14 cellular contexts compared by ENCODE assay signal in genomic region chr14:76827696-76828301, GRCh38. TPM values are rescaled to one million over a fixed set of nuclear protein-coding genes. Genes with fewer than 3 reads are reported as not detected.
DNase-seq lines count a peak whose midpoint lies in the region; ATAC-seq, FAIRE-seq and TF ChIP-seq lines count a peak whose summit lies in the region.
"Had no signal": no experiment of that assay in that cellular context is flagged by ENCODE, and none has a peak within 500 bp of the region (broad histone marks: within the 10 kb centered on the region; RNA-seq: fewer than 3 reads in every experiment).

No MANE protein-coding gene starts in this region.

- no peak overlapping the region for H3K27ac ChIP-seq in kidney (ENCODE audit: low read depth in 2 of 2, low read length in 2 of 2)
- H3K27ac ChIP-seq: esophagus squamous epithelium, left lung had no signal

- H3K36me3 ChIP-seq in kidney (ENCODE audit: control insufficient read depth in 1 of 2, insufficient read depth in 2 of 2, low read length in 2 of 2) (no peaks in the 10 kb centered on the region), skeletal muscle satellite cell (ENCODE audit: insufficient read depth, low read length) (no peaks in the 10 kb centered on the region)
- H3K36me3 ChIP-seq: esophagus squamous epithelium, left lung had no signal

- H3K4me1 ChIP-seq in kidney (ENCODE audit: control insufficient read depth in 1 of 2, insufficient read depth in 1 of 2, low read depth in 1 of 2, low read length in 2 of 2) (no peaks in the 10 kb centered on the region), skeletal muscle satellite cell (ENCODE audit: control insufficient read depth, insufficient read depth, low read length) (peaks cover 17% of the 10 kb centered on the region)
- H3K4me1 ChIP-seq: esophagus squamous epithelium, left lung had no signal

- in situ Hi-C loops in GM13977 (cut with MboI; ENCODE audit: low pct_unique_long_range_greater_than_20kb, low sequenced_read_pairs, unreplicated experiment) = no loop called here

- H3K9ac ChIP-seq in kidney (ENCODE audit: low read length in 2 of 2) = peak overlapping the region in 1 of 2 donors; percentile 5
- peak overlapping the region; percentile 78 for H3K9ac ChIP-seq in skeletal muscle satellite cell (ENCODE audit: low read depth, low read length)

- TF ChIP-seq CTCF in choroid plexus epithelial cell (conservative IDR thresholded peaks at IDR 0.05; ENCODE audit: low read depth, low read length) = no peak
- no peak for TF ChIP-seq CTCF in kidney (IDR thresholded peaks at IDR 0.05; ENCODE audit: borderline replicate concordance, extremely low read depth, insufficient read depth)
- TF ChIP-seq CTCF in GM13977 (IDR thresholded peaks at IDR 0.05; ENCODE audit: extremely low read depth, insufficient read depth, missing control alignments) = no peak

- H3K4me2 ChIP-seq in skeletal muscle satellite cell (ENCODE audit: low read length) = peak overlapping the region; percentile 87

- H3K27me3 ChIP-seq in skeletal muscle satellite cell (ENCODE audit: control insufficient read depth, insufficient read depth, low read length) = peaks cover 12% of the 10 kb centered on the region
- H3K27me3 ChIP-seq: left lung had no signal

- H3K9me3 ChIP-seq in kidney (ENCODE audit: control insufficient read depth in 1 of 2, low read length in 2 of 2) (no peaks in the 10 kb centered on the region), skeletal muscle satellite cell (replicated peaks; ENCODE audit: low read length) (no peaks in the 10 kb centered on the region)
- H3K9me3 ChIP-seq: esophagus squamous epithelium, left lung had no signal

- FAIRE-seq in kidney (lab: Jason Lieb, UNC) = no peak

- no peak for ATAC-seq in GM19328 (IDR thresholded peaks at IDR 0.05; ENCODE audit: unreplicated experiment)
- ATAC-seq: activated CD4-positive, CD25-positive, alpha-beta regulatory T cell treated with anti-CD3 and anti-CD28 coated beads, Interleukin-2, amount 50 U/mL, for 24 hours had no signal

- intact Hi-C loops in kidney (cut with DNase I) = no loop called here

- DNase-seq in ELR (ENCODE audit: low read depth) (peak; percentile 18), choroid plexus epithelial cell (ENCODE audit: low read depth) (no peak), kidney (no peak), GM13977 (ENCODE audit: low spot score) (no peak), NCI-H1436 treated with DMSO at 0.1 percent for 48 hours (lab: John Stamatoyannopoulos, UW) (no peak), NCI-H1417 treated with DMSO at 0.1 percent for 48 hours (lab: John Stamatoyannopoulos, UW) (no peak)
- DNase-seq: esophagus squamous epithelium, left lung, NCI-H1092, NCI-H510A had no signal

- H3K4me3 ChIP-seq in choroid plexus epithelial cell (ENCODE audit: low read depth, low read length) (peak overlapping the region; percentile 13), kidney (ENCODE audit: low read length in 2 of 2) (peak overlapping the region; percentile 27 to 32), skeletal muscle satellite cell (ENCODE audit: low read length) (peak overlapping the region; percentile 65)

RNA-seq across cellular contexts. Expression of gene LRRC74A, which starts 1.6 kb away (rescaled TPM):
- total RNA-seq in kidney = not detected
- not detected for polyA plus RNA-seq in kidney (ENCODE audit: insufficient read depth, low read depth, low replicate concordance)
- not detected in 2 replicates for total RNA-seq in skeletal muscle satellite cell (2012; rRNA removed)
- total RNA-seq: esophagus squamous epithelium, left lung, pulmonary artery endothelial cell had no signal

RNA-seq across cellular contexts. Expression of gene ANGEL1, which starts 15.1 kb away (rescaled TPM):
- 21.5 TPM for total RNA-seq in kidney
- 6.3 TPM for polyA plus RNA-seq in kidney (ENCODE audit: insufficient read depth, low read depth, low replicate concordance)
- total RNA-seq in skeletal muscle satellite cell (2012; rRNA removed) = 7.0 and 10.1 TPM in 2 replicates

Comparison
In these comparisons a context has a peak if more than half of its experiments do, and no peak if none do; other contexts are left out.
1. H3K4me3 ChIP-seq: peak in every context shown above with its lines; median percentile 65 in skeletal muscle satellite cell; 30 in kidney; 13 in choroid plexus epithelial cell.